ENCODE assay signal across 13 cellular contexts in genomic region chr9:129989362-129989708, GRCh38. TPM values are rescaled to one million over a fixed set of nuclear protein-coding genes. Genes with fewer than 3 reads are reported as not detected.
A peak's percentile ranks its signal among the peaks of the same experiment; 100 is the strongest.
DNase-seq lines count a peak whose midpoint lies in the region; ATAC-seq, FAIRE-seq and TF ChIP-seq lines count a peak whose summit lies in the region.
"Had no signal": no experiment of that assay in that cellular context is flagged by ENCODE, and none has a peak within 500 bp of the region (broad histone marks: within the 10 kb centered on the region; RNA-seq: fewer than 3 reads in every experiment).

No MANE protein-coding gene starts in this region.

- 78% methylated on average over 3 of the region's 3 CpGs for WGBS in HepG2 (ENCODE audit: low lambda C conversion rate)

- no peak for TF ChIP-seq RAD21 in HepG2 (CRISPR knock-in tag; IDR thresholded peaks at IDR 0.05)

- no peak for DNase-seq in CD4-positive, alpha-beta T cell
- DNase-seq in GM23338 (ENCODE audit: low spot score), result no peak
- DNase-seq in activated T-helper 2 cell treated with anti-CD3 and anti-CD28 coated beads, Interferon-gamma antibody, Interleukin-2, Interleukin-4, amounts not matched to agents 10 μg/mL and 5 μg/mL and 100 μg/mL, durations not matched to agents 14 hours and 24 hours and 36 hours (ENCODE audit: low spot score), result no peak
- DNase-seq in natural killer cell treated with Interleukin-12 subunit alpha and Interleukin-12 subunit beta and Interleukin-15 and Interleukin-18, amount 100 ng/mL, for 72 hours (ENCODE audit: low spot score), result no peak
- no peak for DNase-seq in progenitor cell of endocrine pancreas (ENCODE audit: low spot score, unreplicated experiment)
- DNase-seq in HepG2 (ENCODE audit: low spot score), result no peak
- no peak for DNase-seq in NCI-H69 (lab: John Stamatoyannopoulos, UW)
- no peak for DNase-seq in T-helper 9 cell
- DNase-seq: erythroblast; NCI-H146; NK-92 treated with Interleukin-12 subunit alpha and Interleukin-12 subunit beta, amount 100 ng/mL, for 24 hours had no signal

- peaks cover 57% of the 10 kb centered on the region for H3K36me3 Mint-ChIP-seq in CD4-positive, alpha-beta T cell (ENCODE audit: low read depth)
- H3K36me3 Mint-ChIP-seq in GM23338 (ENCODE audit: low read depth), result peaks cover 6% of the 10 kb centered on the region; the same call in 1 of the 3 replicates
- H3K36me3 Mint-ChIP-seq in activated T-helper 2 cell treated with anti-CD3 and anti-CD28 coated beads, Interferon-gamma antibody, Interleukin-2, Interleukin-4, amounts not matched to agents 10 μg/mL and 5 μg/mL and 100 μg/mL, durations not matched to agents 14 hours and 24 hours and 36 hours (ENCODE audit: low read depth), result peaks cover 75% of the 10 kb centered on the region
- peaks cover 12% of the 10 kb centered on the region for H3K36me3 Mint-ChIP-seq in natural killer cell treated with Interleukin-12 subunit alpha and Interleukin-12 subunit beta and Interleukin-15 and Interleukin-18, amount 100 ng/mL, for 72 hours
- H3K36me3 Mint-ChIP-seq in progenitor cell of endocrine pancreas (ENCODE audit: insufficient read depth), result peaks cover 16% of the 10 kb centered on the region

- no peaks in the 10 kb centered on the region for H3K9me3 Mint-ChIP-seq in CD4-positive, alpha-beta T cell
- H3K9me3 Mint-ChIP-seq in GM23338 (no peaks in the 10 kb centered on the region), progenitor cell of endocrine pancreas (ENCODE audit: low read depth) (no peaks in the 10 kb centered on the region)
- H3K9me3 Mint-ChIP-seq in activated T-helper 2 cell treated with anti-CD3 and anti-CD28 coated beads, Interferon-gamma antibody, Interleukin-2, Interleukin-4, amounts not matched to agents 10 μg/mL and 5 μg/mL and 100 μg/mL, durations not matched to agents 14 hours and 24 hours and 36 hours, result no peaks in the 10 kb centered on the region
- H3K9me3 Mint-ChIP-seq in natural killer cell treated with Interleukin-12 subunit alpha and Interleukin-12 subunit beta and Interleukin-15 and Interleukin-18, amount 100 ng/mL, for 72 hours, result no peaks in the 10 kb centered on the region

- H3K27ac Mint-ChIP-seq in CD4-positive, alpha-beta T cell, result peak overlapping the region; percentile 93
- H3K27ac Mint-ChIP-seq in GM23338 (peak overlapping the region; percentile 32), progenitor cell of endocrine pancreas (no peak overlapping the region)
- peak overlapping the region; percentile 87 for H3K27ac Mint-ChIP-seq in activated T-helper 2 cell treated with anti-CD3 and anti-CD28 coated beads, Interferon-gamma antibody, Interleukin-2, Interleukin-4, amounts not matched to agents 10 μg/mL and 5 μg/mL and 100 μg/mL, durations not matched to agents 14 hours and 24 hours and 36 hours
- H3K27ac Mint-ChIP-seq in natural killer cell treated with Interleukin-12 subunit alpha and Interleukin-12 subunit beta and Interleukin-15 and Interleukin-18, amount 100 ng/mL, for 72 hours, result peak overlapping the region; percentile 72 to 81

- H4K20me1 ChIP-seq in GM23338 (replicated peaks; ENCODE audit: insufficient read depth), result no peaks in the 10 kb centered on the region; the same call in 1 of the 2 replicates
- H4K20me1 ChIP-seq in HepG2 (ENCODE audit: insufficient read depth, low read length), result no peaks in the 10 kb centered on the region

- H2AFZ ChIP-seq in GM23338 (no peak overlapping the region), HepG2 (ENCODE audit: low read length) (no peak overlapping the region)

- POLR2A ChIA-PET in CD4-positive, alpha-beta T cell (lab: Charles Lee), result interaction anchor here (0.7 to 2.1 kb wide), 3 partner anchors 12 to 49 kb away, joined by 3 to 8 read pairs (median 3); no protein-coding TSS in a partner anchor
- POLR2A ChIA-PET in HepG2 (lab: Yijun Ruan, JAX), result no interaction called here

- H3K36me3 ChIP-seq in GM23338 (ENCODE audit: insufficient read depth) (no peaks in the 10 kb centered on the region), HepG2 (replicated peaks in 1 of 2; ENCODE audit: control insufficient read depth in 1 of 2, insufficient read depth in 2 of 2, low read length in 2 of 2) (0 out of 5 replicates have a peak, but pooled peaks cover 0 to 6% of the 10 kb centered on the region in 2 experiments)

- no peak for TF ChIP-seq CTCF in CD4-positive, alpha-beta T cell (IDR thresholded peaks at IDR 0.05)
- TF ChIP-seq CTCF in GM23338 (conservative IDR thresholded peaks at IDR 0.05; ENCODE audit: low read depth in 2 of 2), result no peak
- no peak for TF ChIP-seq CTCF in progenitor cell of endocrine pancreas (IDR thresholded peaks at IDR 0.05; ENCODE audit: unreplicated experiment)
- no peak for TF ChIP-seq CTCF in HepG2 (CRISPR knock-in tag; IDR thresholded peaks at IDR 0.05)

- H3K4me2 ChIP-seq in GM23338 (peak overlapping the region; percentile 50), HepG2 (ENCODE audit: low read depth, low read length) (no peak overlapping the region)
- H3K4me2 ChIP-seq: BLaER1 treated with 17β-estradiol and CSF1 and Interleukin-3, amounts not matched to agents 10 nM and 100 nM had no signal

- peaks cover 65% of the 10 kb centered on the region for H3K4me1 Mint-ChIP-seq in CD4-positive, alpha-beta T cell (ENCODE audit: low read depth)
- H3K4me1 Mint-ChIP-seq in GM23338, result peaks cover 19% of the 10 kb centered on the region
- H3K4me1 Mint-ChIP-seq in activated T-helper 2 cell treated with anti-CD3 and anti-CD28 coated beads, Interferon-gamma antibody, Interleukin-2, Interleukin-4, amounts not matched to agents 10 μg/mL and 5 μg/mL and 100 μg/mL, durations not matched to agents 14 hours and 24 hours and 36 hours (ENCODE audit: low read depth), result peaks cover 48% of the 10 kb centered on the region
- peaks cover 47 to 57% of the 10 kb centered on the region in 2 donors for H3K4me1 Mint-ChIP-seq in natural killer cell treated with Interleukin-12 subunit alpha and Interleukin-12 subunit beta and Interleukin-15 and Interleukin-18, amount 100 ng/mL, for 72 hours (ENCODE audit: low read depth in 2 of 2)
- no peaks in the 10 kb centered on the region for H3K4me1 Mint-ChIP-seq in progenitor cell of endocrine pancreas (ENCODE audit: low read depth)

- H3F3A ChIP-seq in GM23338 (replicated peaks; ENCODE audit: low read depth), result no peaks in the 10 kb centered on the region; the same call in 1 of the 2 replicates

- no peaks in the 10 kb centered on the region for H3K27me3 ChIP-seq in CD4-positive, alpha-beta T cell (ENCODE audit: control insufficient read depth, insufficient read depth, low read length)
- no peaks in the 10 kb centered on the region for H3K27me3 ChIP-seq in GM23338 (ENCODE audit: insufficient read depth)
- H3K27me3 ChIP-seq in HepG2 (ENCODE audit: control insufficient read depth in 1 of 2, insufficient read depth in 2 of 2, low read length in 2 of 2), result no peaks in the 10 kb centered on the region
- H3K27me3 ChIP-seq: BLaER1 treated with 17β-estradiol and CSF1 and Interleukin-3, amounts not matched to agents 10 nM and 100 nM had no signal

- BruUV-seq in HepG2 (replicated peaks; lab: Mats Ljungman, UMichigan), result no TSS peak

- H3K27ac ChIP-seq in CD4-positive, alpha-beta T cell (ENCODE audit: low read depth, low read length), result peak overlapping the region; percentile 68
- H3K27ac ChIP-seq in GM23338 (ENCODE audit: low read depth) (peak overlapping the region; percentile 76), HepG2 (ENCODE audit: extremely low read length, insufficient read depth, low read length) (no peak overlapping the region)
- H3K27ac ChIP-seq: BLaER1 treated with 17β-estradiol and CSF1 and Interleukin-3, amounts not matched to agents 10 nM and 100 nM had no signal

- intact Hi-C loops in CD4-positive, alpha-beta T cell (cut with DNase I, micrococcal nuclease), result loop anchor here in 1 of 2 experiments (5.0 kb wide), 1 partner anchor 53 kb away; the partner anchor contains the start of gene FNBP1
- intact Hi-C loops in activated T-helper 2 cell treated with anti-CD3 and anti-CD28 coated beads, Interferon-gamma antibody, Interleukin-2, Interleukin-4, amounts not matched to agents 10 μg/mL and 5 μg/mL and 100 μg/mL, durations not matched to agents 14 hours and 24 hours and 36 hours (cut with micrococcal nuclease), result no loop called here
- intact Hi-C loops in HepG2 (cut with micrococcal nuclease; ENCODE audit: unreplicated experiment), result no loop called here

- peak overlapping the region; percentile 22 for H3K4me3 Mint-ChIP-seq in CD4-positive, alpha-beta T cell
- H3K4me3 Mint-ChIP-seq in GM23338 (no peak overlapping the region), progenitor cell of endocrine pancreas (ENCODE audit: low read depth) (no peak overlapping the region)
- H3K4me3 Mint-ChIP-seq in activated T-helper 2 cell treated with anti-CD3 and anti-CD28 coated beads, Interferon-gamma antibody, Interleukin-2, Interleukin-4, amounts not matched to agents 10 μg/mL and 5 μg/mL and 100 μg/mL, durations not matched to agents 14 hours and 24 hours and 36 hours (ENCODE audit: low read depth), result peak overlapping the region; percentile 50
- peak overlapping the region; percentile 45 for H3K4me3 Mint-ChIP-seq in natural killer cell treated with Interleukin-12 subunit alpha and Interleukin-12 subunit beta and Interleukin-15 and Interleukin-18, amount 100 ng/mL, for 72 hours

- no peak overlapping the region for H3K9ac ChIP-seq in HepG2 (ENCODE audit: insufficient read depth, low read depth, low read length)
- H3K9ac ChIP-seq: BLaER1 treated with 17β-estradiol and CSF1 and Interleukin-3, amounts not matched to agents 10 nM and 100 nM had no signal

- H3K27me3 Mint-ChIP-seq in CD4-positive, alpha-beta T cell, result no peaks in the 10 kb centered on the region
- peaks cover 4% of the 10 kb centered on the region for H3K27me3 Mint-ChIP-seq in GM23338 (ENCODE audit: insufficient read depth, low read depth, poor library complexity)
- H3K27me3 Mint-ChIP-seq in activated T-helper 2 cell treated with anti-CD3 and anti-CD28 coated beads, Interferon-gamma antibody, Interleukin-2, Interleukin-4, amounts not matched to agents 10 μg/mL and 5 μg/mL and 100 μg/mL, durations not matched to agents 14 hours and 24 hours and 36 hours (ENCODE audit: low read depth), result no peaks in the 10 kb centered on the region
- no peaks in the 10 kb centered on the region for H3K27me3 Mint-ChIP-seq in natural killer cell treated with Interleukin-12 subunit alpha and Interleukin-12 subunit beta and Interleukin-15 and Interleukin-18, amount 100 ng/mL, for 72 hours
- H3K27me3 Mint-ChIP-seq in progenitor cell of endocrine pancreas, result no peaks in the 10 kb centered on the region

- CTCF ChIA-PET in CD4-positive, alpha-beta T cell (lab: Charles Lee), result interaction anchor here (0.6 to 1.9 kb wide), 4 partner anchors 42 to 145 kb away, joined by 4 to 10 read pairs (median 5); no protein-coding TSS in a partner anchor
- CTCF ChIA-PET in HepG2 (lab: Yijun Ruan, JAX; ENCODE audit: low intra/inter-chr PET ratio, low total read pairs), result no interaction called here

- in situ Hi-C loops in HepG2 (cut with HindIII; ENCODE audit: extremely low pct_ligation_motif_present, low pct_unique_long_range_greater_than_20kb), result no loop called here

- H3K4me3 ChIP-seq in GM23338 (no peak overlapping the region), HepG2 (replicated peaks in 1 of 3; ENCODE audit: insufficient read depth in 1 of 3, low read depth in 2 of 3, low read length in 3 of 3) (no peak overlapping the region)
- H3K4me3 ChIP-seq: BLaER1 treated with 17β-estradiol and CSF1 and Interleukin-3, amounts not matched to agents 10 nM and 100 nM had no signal

- no peak for ATAC-seq in CD4-positive, alpha-beta T cell (ENCODE audit: poor library complexity)
- ATAC-seq in GM23338, result no peak
- no peak for ATAC-seq in natural killer cell treated with Interleukin-12 subunit alpha and Interleukin-12 subunit beta and Interleukin-15 and Interleukin-18, amount 100 ng/mL, for 72 hours
- ATAC-seq in HepG2, result no peak

- peaks cover 22% of the 10 kb centered on the region for H3K4me1 ChIP-seq in GM23338 (ENCODE audit: insufficient read depth)
- H3K4me1 ChIP-seq in HepG2 (ENCODE audit: insufficient read depth, low read length), result no peaks in the 10 kb centered on the region

- H3K9me2 ChIP-seq in GM23338 (ENCODE audit: insufficient read depth), result no peaks in the 10 kb centered on the region

- H3K79me2 ChIP-seq in GM23338 (replicated peaks; ENCODE audit: insufficient read depth) (peaks cover 11% of the 10 kb centered on the region; the same call in 1 of the 2 replicates), HepG2 (ENCODE audit: insufficient read depth, low read length) (peaks cover 2% of the 10 kb centered on the region)

- TF ChIP-seq POLR2A in HepG2 (IDR thresholded peaks at IDR 0.05; ENCODE audit: insufficient read depth in 1 of 2, low read depth in 2 of 2, low read length in 2 of 2), result no peak

- TF ChIP-seq EP300 in HepG2 (IDR thresholded peaks at IDR 0.05; ENCODE audit: low read depth in 2 of 2, low read length in 2 of 2) (no peak), HepG2 (CRISPR knock-in tag; IDR thresholded peaks at IDR 0.05; ENCODE audit: borderline replicate concordance) (no peak)

- FAIRE-seq in HepG2 (lab: Jason Lieb, UNC), result no peak
- FAIRE-seq: H1 had no signal

- H3K9me3 ChIP-seq in CD4-positive, alpha-beta T cell (ENCODE audit: control insufficient read depth, low read length), result no peaks in the 10 kb centered on the region
- no peaks in the 10 kb centered on the region for H3K9me3 ChIP-seq in HepG2 (ENCODE audit: low read length)

RNA-seq across cellular contexts. Expression of gene FNBP1, which starts 53.7 kb away (rescaled TPM):
- total RNA-seq in CD4-positive, alpha-beta T cell, result 100 to 1,000 TPM; 166 to 181 TPM
- 25.0 and 28.8 TPM in 2 replicates for total RNA-seq in GM23338 (2014; rRNA removed; shearing (Covaris generic))
- polyA plus RNA-seq in GM23338 (2016; fragmentation: Nextera tagmentation; extraction: Ambion mirVana), result 26.6 and 27.4 TPM in 2 replicates
- total RNA-seq in activated T-helper 2 cell treated with anti-CD3 and anti-CD28 coated beads, Interferon-gamma antibody, Interleukin-2, Interleukin-4, amounts not matched to agents 10 μg/mL and 5 μg/mL and 100 μg/mL, durations not matched to agents 14 hours and 24 hours and 36 hours, result 358 and 359 TPM in 2 replicates
- total RNA-seq in natural killer cell treated with Interleukin-12 subunit alpha and Interleukin-12 subunit beta and Interleukin-15 and Interleukin-18, amount 100 ng/mL, for 72 hours, result 100 to 1,000 TPM; 124 to 141 TPM
- total RNA-seq in progenitor cell of endocrine pancreas, result 38.9 and 44.1 TPM in 2 replicates
- 19.5 and 22.9 TPM in 2 replicates for total RNA-seq in HepG2 (2016; rRNA removed; fragmentation: Illumina TruSeq; extraction: Trizol)
- total RNA-seq in HepG2 (2016; cell fraction: cytosol; rRNA removed; fragmentation: Illumina TruSeq; extraction: Trizol; ENCODE audit: low read depth), result 3.8 and 5.7 TPM in 2 replicates
- 17.1 and 17.3 TPM in 2 replicates for total RNA-seq in HepG2 (2016; cell fraction: insoluble cytoplasmic fraction; rRNA removed; fragmentation: Illumina TruSeq; extraction: Trizol)
- total RNA-seq in HepG2 (2016; cell fraction: membrane; rRNA removed; fragmentation: Illumina TruSeq; extraction: Trizol), result 10.5 and 11.1 TPM in 2 replicates
- total RNA-seq in HepG2 (2016; cell fraction: nucleus; rRNA removed; fragmentation: Illumina TruSeq; extraction: Trizol), result 13.3 and 16.8 TPM in 2 replicates
- polyA plus RNA-seq in HepG2 (2011; rRNA removed), result 5.2 and 5.4 TPM in 2 replicates
- polyA plus RNA-seq in HepG2 (2011; cell fraction: cytosol; rRNA removed), result 2.8 and 3.6 TPM in 2 replicates
- polyA plus RNA-seq in HepG2 (2011; cell fraction: nucleus; rRNA removed), result 4.9 and 7.3 TPM in 2 replicates
- polyA plus RNA-seq in HepG2 (2012), result 8.6 and 13.9 TPM in 2 replicates
- polyA plus RNA-seq in HepG2 (2016; cell fraction: cytosol; fragmentation: Illumina TruSeq; extraction: Trizol; ENCODE audit: low read depth), result 1.9 and 2.3 TPM in 2 replicates
- polyA plus RNA-seq in HepG2 (2016; cell fraction: insoluble cytoplasmic fraction; fragmentation: Illumina TruSeq; extraction: Trizol; ENCODE audit: low read depth), result 13.0 and 16.7 TPM in 2 replicates
- polyA plus RNA-seq in HepG2 (2016; cell fraction: membrane; fragmentation: Illumina TruSeq; extraction: Trizol; ENCODE audit: low read depth), result 4.3 and 5.1 TPM in 2 replicates
- 18.7 and 22.4 TPM in 2 replicates for polyA plus RNA-seq in HepG2 (2016; cell fraction: nucleus; fragmentation: Illumina TruSeq; extraction: Trizol; ENCODE audit: insufficient read depth, low read depth)
- 4.4 and 10.2 TPM in 2 replicates for polyA minus RNA-seq in HepG2 (2011; rRNA and poly(A)+ RNA removed; ENCODE audit: low replicate concordance)
- polyA minus RNA-seq in HepG2 (2011; cell fraction: cytosol; rRNA and poly(A)+ RNA removed), result 8.5 and 10.5 TPM in 2 replicates
- polyA minus RNA-seq in HepG2 (2011; cell fraction: nucleus; rRNA and poly(A)+ RNA removed), result 15.5 and 21.8 TPM in 2 replicates

Comparison
In these comparisons a context has a peak if more than half of its experiments do, and no peak if none do; other contexts are left out.
1. H3K4me3 Mint-ChIP-seq: peak in CD4-positive, alpha-beta T cell (single experiment), activated T-helper 2 cell treated with anti-CD3 and anti-CD28 coated beads, Interferon-gamma antibody, Interleukin-2, Interleukin-4, amounts not matched to agents 10 μg/mL and 5 μg/mL and 100 μg/mL, durations not matched to agents 14 hours and 24 hours and 36 hours (single experiment) and natural killer cell treated with Interleukin-12 subunit alpha and Interleukin-12 subunit beta and Interleukin-15 and Interleukin-18, amount 100 ng/mL, for 72 hours (single experiment); none in GM23338 (single experiment) and progenitor cell of endocrine pancreas (single experiment).